10 cellular contexts compared by ENCODE assay signal in genomic region chr16:89314357-89314756, GRCh38.
DNase-seq lines count a peak whose midpoint lies in the region; ATAC-seq and TF ChIP-seq lines count a peak whose summit lies in the region.
"Had no signal": no experiment of that assay in that cellular context is flagged by ENCODE, and none has a peak within 500 bp of the region (broad histone marks: within the 10 kb centered on the region; RNA-seq: fewer than 3 reads in every experiment).

No MANE protein-coding gene starts in this region.

- POLR2A ChIA-PET in T-cell (lab: Charles Lee): interaction anchor here in 1 of 2 donors (0.5 kb wide), 1 partner anchor 117 kb away, joined by 8 read pairs; no protein-coding TSS in a partner anchor

- peaks cover 92 to 96% (median 95%) of the 10 kb centered on the region in 3 donors for H3K4me1 Mint-ChIP-seq in T-cell
- peaks cover 54% of the 10 kb centered on the region for H3K4me1 Mint-ChIP-seq in activated T-helper 17 cell treated with anti-CD3 and anti-CD28 coated beads, Interleukin-2, amount 50 U/mL, for 72 hours
- peaks cover 85% of the 10 kb centered on the region for H3K4me1 Mint-ChIP-seq in stimulated activated effector memory CD8-positive, alpha-beta T cell treated with anti-CD3 and anti-CD28 coated beads, Interleukin-12 subunit alpha, Interleukin-12 subunit beta, amount 100 ng/mL, for 72 hours

- peaks cover 8% of the 10 kb centered on the region for H3K36me3 Mint-ChIP-seq in T-cell
- H3K36me3 Mint-ChIP-seq in activated T-helper 17 cell treated with anti-CD3 and anti-CD28 coated beads, Interleukin-2, amount 50 U/mL, for 72 hours (ENCODE audit: low read depth): peaks cover 95% of the 10 kb centered on the region
- peaks cover 95% of the 10 kb centered on the region for H3K36me3 Mint-ChIP-seq in stimulated activated effector memory CD8-positive, alpha-beta T cell treated with anti-CD3 and anti-CD28 coated beads, Interleukin-12 subunit alpha, Interleukin-12 subunit beta, amount 100 ng/mL, for 72 hours

- no peak overlapping the region for H3K4me3 ChIP-seq in lower leg skin (ENCODE audit: low read depth, poor library complexity, severe bottlenecking)

- DNase-seq in T-cell: peak; percentile 27 to 72 (median 55)
- DNase-seq in foreskin keratinocyte: peak in 1 of 2 donors; percentile 21
- no peak for DNase-seq in stimulated activated effector memory CD8-positive, alpha-beta T cell treated with anti-CD3 and anti-CD28 coated beads, Interleukin-12 subunit alpha, Interleukin-12 subunit beta, amount 100 ng/mL, for 72 hours (ENCODE audit: low spot score in 2 of 2)
- no peak for DNase-seq in lower leg skin (ENCODE audit: low spot score in 2 of 2)
- DNase-seq in DMS53 (lab: John Stamatoyannopoulos, UW): no peak
- DNase-seq in posterior vena cava (ENCODE audit: low spot score): no peak
- DNase-seq: kidney glomerular epithelial cell, NCI-H1436 treated with DMSO at 0.1 percent for 48 hours had no signal

- WGBS in lower leg skin, 2 donors: 63 to 66% methylated on average over 14 of the region's 14 CpGs

- no peaks in the 10 kb centered on the region for H3K27me3 Mint-ChIP-seq in T-cell
- H3K27me3 Mint-ChIP-seq in activated T-helper 17 cell treated with anti-CD3 and anti-CD28 coated beads, Interleukin-2, amount 50 U/mL, for 72 hours: no peaks in the 10 kb centered on the region

- TF ChIP-seq CTCF in foreskin keratinocyte (conservative IDR thresholded peaks at IDR 0.05): no peak
- TF ChIP-seq CTCF in lower leg skin (IDR thresholded peaks at IDR 0.05): no peak

- ATAC-seq in T-cell (replicated peaks in 1 of 4) (peak; percentile 44 to 50 (median 48)), foreskin keratinocyte (peak; percentile 32), GM18870 (IDR thresholded peaks at IDR 0.05; ENCODE audit: unreplicated experiment) (no peak)
- ATAC-seq in activated T-helper 17 cell treated with anti-CD3 and anti-CD28 coated beads, Interleukin-2, amount 50 U/mL, for 72 hours (replicated peaks): peak; percentile 37
- ATAC-seq in stimulated activated effector memory CD8-positive, alpha-beta T cell treated with anti-CD3 and anti-CD28 coated beads, Interleukin-12 subunit alpha, Interleukin-12 subunit beta, amount 100 ng/mL, for 72 hours: peak; percentile 47

- H3K27me3 ChIP-seq in foreskin keratinocyte: no peaks in the 10 kb centered on the region

- H3K27ac Mint-ChIP-seq in T-cell: peak overlapping the region; percentile 92 to 96
- H3K27ac Mint-ChIP-seq in activated T-helper 17 cell treated with anti-CD3 and anti-CD28 coated beads, Interleukin-2, amount 50 U/mL, for 72 hours: peak overlapping the region; percentile 93
- peak overlapping the region; percentile 97 for H3K27ac Mint-ChIP-seq in stimulated activated effector memory CD8-positive, alpha-beta T cell treated with anti-CD3 and anti-CD28 coated beads, Interleukin-12 subunit alpha, Interleukin-12 subunit beta, amount 100 ng/mL, for 72 hours

- no peaks in the 10 kb centered on the region for H3K9me3 Mint-ChIP-seq in T-cell
- H3K9me3 Mint-ChIP-seq in activated T-helper 17 cell treated with anti-CD3 and anti-CD28 coated beads, Interleukin-2, amount 50 U/mL, for 72 hours: no peaks in the 10 kb centered on the region
- H3K9me3 Mint-ChIP-seq in stimulated activated effector memory CD8-positive, alpha-beta T cell treated with anti-CD3 and anti-CD28 coated beads, Interleukin-12 subunit alpha, Interleukin-12 subunit beta, amount 100 ng/mL, for 72 hours: no peaks in the 10 kb centered on the region

- H3K4me3 Mint-ChIP-seq in T-cell: peak overlapping the region; percentile 74 to 82 (median 76)
- peak overlapping the region; percentile 84 for H3K4me3 Mint-ChIP-seq in activated T-helper 17 cell treated with anti-CD3 and anti-CD28 coated beads, Interleukin-2, amount 50 U/mL, for 72 hours
- peak overlapping the region; percentile 81 for H3K4me3 Mint-ChIP-seq in stimulated activated effector memory CD8-positive, alpha-beta T cell treated with anti-CD3 and anti-CD28 coated beads, Interleukin-12 subunit alpha, Interleukin-12 subunit beta, amount 100 ng/mL, for 72 hours

- no peak overlapping the region for H3K27ac ChIP-seq in foreskin keratinocyte

- intact Hi-C loops in lower leg skin (cut with DNase I; ENCODE audit: low total_unique reads): no loop called here
- intact Hi-C loops in posterior vena cava (cut with DNase I): loop anchor here in 1 of 2 donors (5.0 kb wide), 1 partner anchor 1477 kb away; no protein-coding TSS in a partner anchor

- CTCF ChIA-PET in T-cell (lab: Charles Lee): interaction anchor here (0.6 to 0.9 kb wide), 2 partner anchors 29 to 545 kb away, joined by 4 read pairs; no protein-coding TSS in a partner anchor

- H3K4me1 ChIP-seq in foreskin keratinocyte: peaks cover 37% of the 10 kb centered on the region

- no peak for TF ChIP-seq POLR2A in lower leg skin (IDR thresholded peaks at IDR 0.05)

Comparison
In these comparisons a context has a peak if more than half of its experiments do, and no peak if none do; other contexts are left out.
1. DNase-seq: peak in T-cell (34 of 34); none in stimulated activated effector memory CD8-positive, alpha-beta T cell treated with anti-CD3 and anti-CD28 coated beads, Interleukin-12 subunit alpha, Interleukin-12 subunit beta, amount 100 ng/mL, for 72 hours (0 of 2), lower leg skin (0 of 2), DMS53 (single experiment) and posterior vena cava (single experiment).
2. Peak in every context shown above with its lines, with median percentiles within 50 percentile points of each other: H3K27ac Mint-ChIP-seq and H3K4me3 Mint-ChIP-seq.